ENCODE assay signal across 19 cellular contexts in genomic region chr3:167728631-167729335, GRCh38. TPM values are rescaled to one million over a fixed set of nuclear protein-coding genes. Genes with fewer than 3 reads are reported as not detected.
A peak's percentile ranks its signal among the peaks of the same experiment; 100 is the strongest.
DNase-seq lines count a peak whose midpoint lies in the region; ATAC-seq and TF ChIP-seq lines count a peak whose summit lies in the region.
"Had no signal": no experiment of that assay in that cellular context is flagged by ENCODE, and none has a peak within 500 bp of the region (broad histone marks: within the 10 kb centered on the region; RNA-seq: fewer than 3 reads in every experiment).

No MANE protein-coding gene starts in this region.

- DNase-seq in activated CD8-positive, alpha-beta T cell treated with anti-CD3 and anti-CD28 coated beads for 36 hours, result no peak
- DNase-seq in activated CD8-positive, alpha-beta T cell treated with anti-CD3 and anti-CD28 coated beads, Interleukin-2, amount 10 ng/mL, durations not matched to agents 7 days and 5 days, result no peak
- DNase-seq in erythroblast (lab: John Stamatoyannopoulos, UW) (peak; percentile 71 to 74), trophoblast cell (no peak), sciatic nerve (ENCODE audit: low spot score) (no peak)
- DNase-seq: central memory CD4-positive, alpha-beta T cell; effector CD4-positive, alpha-beta T cell; esophagus squamous epithelium; left colon; mucosa of descending colon; NCI-H1436; NCI-H526 treated with DMSO at 0.1 percent for 48 hours; retina; SIG-M5; stimulated activated CD4-positive, alpha-beta T cell treated with anti-CD3 and anti-CD28 coated beads, Interleukin-15, amount 100 ng/mL, for 24 hours had no signal

- no peak for TF ChIP-seq CTCF in activated CD8-positive, alpha-beta T cell treated with anti-CD3 and anti-CD28 coated beads for 36 hours (IDR thresholded peaks at IDR 0.05)
- TF ChIP-seq CTCF in Loucy (conservative IDR thresholded peaks at IDR 0.05; ENCODE audit: low read length), result no peak

- H2AFZ ChIP-seq in Loucy (ENCODE audit: low read length) (no peak overlapping the region), trophoblast cell (ENCODE audit: insufficient read depth, low read length, poor library complexity) (no peak overlapping the region)

- H3K36me3 ChIP-seq in Loucy (ENCODE audit: insufficient read depth, low read length), result no peaks in the 10 kb centered on the region
- H3K36me3 ChIP-seq in trophoblast cell (ENCODE audit: control insufficient read depth in 1 of 2, insufficient read depth in 2 of 2, low read length in 2 of 2), result peaks cover 0 to 2% of the 10 kb centered on the region in 2 experiments
- H3K36me3 ChIP-seq: esophagus squamous epithelium had no signal

- no peak overlapping the region for H3K18ac ChIP-seq in trophoblast cell (ENCODE audit: low read length)

- POLR2A ChIA-PET in activated CD8-positive, alpha-beta T cell treated with anti-CD3 and anti-CD28 coated beads for 36 hours (lab: Charles Lee), result no interaction called here
- POLR2A ChIA-PET in activated CD8-positive, alpha-beta T cell treated with anti-CD3 and anti-CD28 coated beads, Interleukin-2, amount 10 ng/mL, durations not matched to agents 7 days and 5 days (lab: Charles Lee), result no interaction called here

- peaks cover 9% of the 10 kb centered on the region for H3K36me3 Mint-ChIP-seq in activated CD8-positive, alpha-beta T cell treated with anti-CD3 and anti-CD28 coated beads for 36 hours (ENCODE audit: low read depth)
- H3K36me3 Mint-ChIP-seq in activated CD8-positive, alpha-beta T cell treated with anti-CD3 and anti-CD28 coated beads, Interleukin-2, amount 10 ng/mL, durations not matched to agents 7 days and 5 days (ENCODE audit: low read depth), result peaks cover 18% of the 10 kb centered on the region

- H3K9me3 Mint-ChIP-seq in activated CD8-positive, alpha-beta T cell treated with anti-CD3 and anti-CD28 coated beads for 36 hours, result no peaks in the 10 kb centered on the region
- no peaks in the 10 kb centered on the region for H3K9me3 Mint-ChIP-seq in activated CD8-positive, alpha-beta T cell treated with anti-CD3 and anti-CD28 coated beads, Interleukin-2, amount 10 ng/mL, durations not matched to agents 7 days and 5 days (ENCODE audit: insufficient read depth)

- no peak overlapping the region for H3K4me3 Mint-ChIP-seq in activated CD8-positive, alpha-beta T cell treated with anti-CD3 and anti-CD28 coated beads for 36 hours
- H3K4me3 Mint-ChIP-seq in activated CD8-positive, alpha-beta T cell treated with anti-CD3 and anti-CD28 coated beads, Interleukin-2, amount 10 ng/mL, durations not matched to agents 7 days and 5 days, result no peak overlapping the region

- no peaks in the 10 kb centered on the region; the same call in 1 of the 2 replicates for H3F3A ChIP-seq in Loucy (ENCODE audit: low read depth)

- CTCF ChIA-PET in activated CD8-positive, alpha-beta T cell treated with anti-CD3 and anti-CD28 coated beads for 36 hours (lab: Charles Lee), result interaction anchor here (1.1 kb wide), 1 partner anchor 12 kb away, joined by 3 read pairs; no protein-coding TSS in a partner anchor
- CTCF ChIA-PET in activated CD8-positive, alpha-beta T cell treated with anti-CD3 and anti-CD28 coated beads, Interleukin-2, amount 10 ng/mL, durations not matched to agents 7 days and 5 days (lab: Charles Lee), result no interaction called here

- no peaks in the 10 kb centered on the region for H3K27me3 Mint-ChIP-seq in activated CD8-positive, alpha-beta T cell treated with anti-CD3 and anti-CD28 coated beads for 36 hours
- H3K27me3 Mint-ChIP-seq in activated CD8-positive, alpha-beta T cell treated with anti-CD3 and anti-CD28 coated beads, Interleukin-2, amount 10 ng/mL, durations not matched to agents 7 days and 5 days (ENCODE audit: low read depth), result no peaks in the 10 kb centered on the region

- no peak overlapping the region for H4K12ac ChIP-seq in trophoblast cell (ENCODE audit: low read depth, low read length)

- peaks cover 90% of the 10 kb centered on the region for H4K20me1 ChIP-seq in Loucy (ENCODE audit: insufficient read depth, low read length, poor library complexity, severe bottlenecking)

- no peaks in the 10 kb centered on the region for H3K9me3 ChIP-seq in Loucy (ENCODE audit: insufficient read depth, low read depth, low read length)
- H3K9me3 ChIP-seq in trophoblast cell (ENCODE audit: insufficient read depth, low read depth, low read length), result no peaks in the 10 kb centered on the region
- H3K9me3 ChIP-seq: BLaER1, esophagus squamous epithelium, mucosa of descending colon had no signal

- no peak overlapping the region for H2BK12ac ChIP-seq in trophoblast cell (ENCODE audit: low read length)

- no peak overlapping the region for H2BK5ac ChIP-seq in trophoblast cell (ENCODE audit: low read depth, low read length, poor library complexity)

- no peaks in the 10 kb centered on the region for H3K27me3 ChIP-seq in Loucy (ENCODE audit: insufficient read depth, low read length, poor library complexity, severe bottlenecking)
- H3K27me3 ChIP-seq in trophoblast cell (ENCODE audit: insufficient read depth, low read length), result no peaks in the 10 kb centered on the region
- H3K27me3 ChIP-seq: BLaER1, esophagus squamous epithelium had no signal

- no peak for ATAC-seq in activated CD8-positive, alpha-beta T cell treated with anti-CD3 and anti-CD28 coated beads for 36 hours
- no peak for ATAC-seq in activated CD8-positive, alpha-beta T cell treated with anti-CD3 and anti-CD28 coated beads, Interleukin-2, amount 10 ng/mL, durations not matched to agents 7 days and 5 days
- ATAC-seq in GM18517 (IDR thresholded peaks at IDR 0.05; ENCODE audit: unreplicated experiment) (no peak), sciatic nerve (no peak), GM19397 (IDR thresholded peaks at IDR 0.05; ENCODE audit: unreplicated experiment) (no peak)
- ATAC-seq: left colon, mucosa of descending colon had no signal

- H3K79me2 ChIP-seq in Loucy (ENCODE audit: insufficient read depth, low read length) (peaks cover 98% of the 10 kb centered on the region), trophoblast cell (ENCODE audit: control insufficient read depth, insufficient read depth, low read length, poor library complexity) (peaks cover 5% of the 10 kb centered on the region)

- no peak overlapping the region for H2BK120ac ChIP-seq in trophoblast cell (ENCODE audit: insufficient read depth, low read length, poor library complexity)

- intact Hi-C loops in activated CD8-positive, alpha-beta T cell treated with anti-CD3 and anti-CD28 coated beads for 36 hours (cut with micrococcal nuclease), result no loop called here
- intact Hi-C loops in sciatic nerve (cut with DNase I), result no loop called here

- no peak overlapping the region for H3K23ac ChIP-seq in trophoblast cell (ENCODE audit: low read length)

- H3K4me1 ChIP-seq in Loucy (ENCODE audit: insufficient read depth, low read length, poor library complexity, severe bottlenecking) (peaks cover 82% of the 10 kb centered on the region), trophoblast cell (ENCODE audit: control insufficient read depth in 1 of 2, insufficient read depth in 2 of 2, low read length in 2 of 2) (no peaks in the 10 kb centered on the region)

- WGBS in trophoblast cell (ENCODE audit: extremely low coverage, insufficient coverage, insufficient read length), result no CpG with 5 or more reads among the region's 3 CpGs

- H3K9me2 ChIP-seq in Loucy (replicated peaks; ENCODE audit: low read depth, low read length), result no peaks in the 10 kb centered on the region

- H3K27ac Mint-ChIP-seq in activated CD8-positive, alpha-beta T cell treated with anti-CD3 and anti-CD28 coated beads for 36 hours, result peak overlapping the region; percentile 21
- no peak overlapping the region for H3K27ac Mint-ChIP-seq in activated CD8-positive, alpha-beta T cell treated with anti-CD3 and anti-CD28 coated beads, Interleukin-2, amount 10 ng/mL, durations not matched to agents 7 days and 5 days

- peak overlapping the region; percentile 90 for H3K4me2 ChIP-seq in Loucy (ENCODE audit: low read depth, low read length, poor library complexity, severe bottlenecking)
- no peak overlapping the region for H3K4me2 ChIP-seq in trophoblast cell (ENCODE audit: low read length)
- H3K4me2 ChIP-seq: BLaER1 had no signal

- peak; percentile 16 for TF ChIP-seq POLR2A in erythroblast (IDR thresholded peaks at IDR 0.05; ENCODE audit: low read length)

- H3K4ac ChIP-seq in trophoblast cell (ENCODE audit: low read depth, low read length), result peak overlapping the region; percentile 89

- H3K27ac ChIP-seq in trophoblast cell (ENCODE audit: low read depth, low read length), result no peak overlapping the region
- H3K27ac ChIP-seq: BLaER1, esophagus squamous epithelium had no signal

- no peak overlapping the region for H3K14ac ChIP-seq in trophoblast cell (ENCODE audit: low read length)

- H3K9ac ChIP-seq in Loucy (ENCODE audit: low read depth, low read length, poor library complexity, severe bottlenecking), result peak overlapping the region; percentile 14
- no peak overlapping the region for H3K9ac ChIP-seq in trophoblast cell (ENCODE audit: low read length)
- H3K9ac ChIP-seq: BLaER1 had no signal

- H4K8ac ChIP-seq in trophoblast cell (ENCODE audit: low read depth, low read length), result no peak overlapping the region

- peak overlapping the region; percentile 97 for H3K4me3 ChIP-seq in Loucy (ENCODE audit: low read length, poor library complexity, severe bottlenecking)
- H3K4me3 ChIP-seq in trophoblast cell (ENCODE audit: low read depth, low read length), result no peak overlapping the region
- H3K4me3 ChIP-seq: BLaER1, esophagus squamous epithelium, mucosa of descending colon had no signal

- H3K79me1 ChIP-seq in trophoblast cell (ENCODE audit: low read length), result no peaks in the 10 kb centered on the region

- H4K91ac ChIP-seq in trophoblast cell (ENCODE audit: low read depth, low read length), result no peak overlapping the region

- H3K4me1 Mint-ChIP-seq in activated CD8-positive, alpha-beta T cell treated with anti-CD3 and anti-CD28 coated beads for 36 hours (ENCODE audit: low read depth), result peaks cover 65% of the 10 kb centered on the region
- peaks cover 46% of the 10 kb centered on the region for H3K4me1 Mint-ChIP-seq in activated CD8-positive, alpha-beta T cell treated with anti-CD3 and anti-CD28 coated beads, Interleukin-2, amount 10 ng/mL, durations not matched to agents 7 days and 5 days (ENCODE audit: low read depth)

- no peak overlapping the region for H2AK5ac ChIP-seq in trophoblast cell (ENCODE audit: low read length)

RNA-seq across cellular contexts. Expression of gene PDCD10, which starts 5.9 kb away (rescaled TPM):
- 10 to 100 TPM; 68.9 to 74.0 TPM for total RNA-seq in activated CD8-positive, alpha-beta T cell treated with anti-CD3 and anti-CD28 coated beads for 36 hours
- total RNA-seq in activated CD8-positive, alpha-beta T cell treated with anti-CD3 and anti-CD28 coated beads, Interleukin-2, amount 10 ng/mL, durations not matched to agents 7 days and 5 days, result 10 to 100 TPM; 69.6 to 72.2 TPM
- polyA plus RNA-seq in trophoblast cell (2013), result 89.5 and 93.3 TPM in 2 replicates
- 50.3 TPM for total RNA-seq in sciatic nerve

RNA-seq across cellular contexts. Expression of gene SERPINI1, which starts 6.7 kb away (rescaled TPM):
- 1 to 10 TPM in 1 of 2 experiments, under 1 TPM in 1; 0.83 to 1.0 TPM for total RNA-seq in activated CD8-positive, alpha-beta T cell treated with anti-CD3 and anti-CD28 coated beads for 36 hours
- total RNA-seq in activated CD8-positive, alpha-beta T cell treated with anti-CD3 and anti-CD28 coated beads, Interleukin-2, amount 10 ng/mL, durations not matched to agents 7 days and 5 days, result 1 to 10 TPM; 1.2 to 1.7 TPM
- 2.3 and 3.1 TPM in 2 replicates for polyA plus RNA-seq in trophoblast cell (2013)
- 10.4 TPM for total RNA-seq in sciatic nerve

Comparison
In these comparisons a context has a peak if more than half of its experiments do, and no peak if none do; other contexts are left out.
1. DNase-seq: peak in erythroblast (2 of 2); none in activated CD8-positive, alpha-beta T cell treated with anti-CD3 and anti-CD28 coated beads for 36 hours (single experiment), activated CD8-positive, alpha-beta T cell treated with anti-CD3 and anti-CD28 coated beads, Interleukin-2, amount 10 ng/mL, durations not matched to agents 7 days and 5 days (single experiment), trophoblast cell (0 of 2) and sciatic nerve (single experiment).